In the genomic region with DNA sequence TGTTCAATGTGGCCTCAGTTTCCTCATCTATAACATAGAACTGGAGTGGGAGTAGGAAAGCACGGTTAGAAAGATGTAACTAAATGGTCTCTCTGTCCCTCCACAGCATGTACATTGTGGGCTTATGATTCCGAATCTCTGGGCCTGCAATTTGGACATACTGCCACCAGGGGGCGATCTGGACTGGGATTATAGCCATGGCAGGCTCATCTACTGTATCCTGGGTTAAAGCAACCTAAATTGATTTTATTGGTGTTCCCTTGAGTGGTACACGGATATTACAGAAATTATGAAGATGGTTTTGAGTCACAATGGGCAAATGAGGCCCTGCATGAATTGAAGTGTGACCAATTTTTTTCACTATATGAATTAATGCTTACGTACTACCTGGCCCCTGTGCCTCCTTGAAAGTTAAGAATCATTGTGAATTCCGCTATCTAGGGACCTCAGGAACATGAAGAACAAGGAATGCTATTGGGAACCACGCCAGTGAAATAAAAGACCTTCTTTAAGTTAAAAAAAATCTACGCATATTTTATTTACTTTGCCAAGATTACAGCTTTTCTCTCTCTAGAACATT, we compare ENCODE assay signal across 8 cellular contexts. TPM values are rescaled to one million over a fixed set of nuclear protein-coding genes. Genes with fewer than 3 reads are reported as not detected.
DNase-seq lines count a peak whose midpoint lies in the region; ATAC-seq and TF ChIP-seq lines count a peak whose summit lies in the region.

No MANE protein-coding gene starts in this region.

- peaks cover 0 to 50% (median 15%) of the 10 kb centered on the region in 3 donors for H3K27me3 ChIP-seq in psoas muscle (ENCODE audit: insufficient read depth in 3 of 3, low read length in 2 of 3)

- DNase-seq in GM10266 (ENCODE audit: extremely low spot score), result no peak
- DNase-seq in NCI-H526 treated with DMSO at 0.1 percent for 48 hours (lab: John Stamatoyannopoulos, UW), result peak; percentile 0
- no peak for DNase-seq in psoas muscle
- no peak for DNase-seq in SK-N-DZ (ENCODE audit: low spot score)
- DNase-seq in NCI-H748 treated with DMSO at 0.1 percent for 48 hours (lab: John Stamatoyannopoulos, UW), result no peak

- peaks cover 29% of the 10 kb centered on the region for H3K27me3 Mint-ChIP-seq in brain

- H3K27ac Mint-ChIP-seq in brain, result no peak overlapping the region

- peaks cover 9 to 17% (median 12%) of the 10 kb centered on the region in 5 experiments for H3K9me3 Mint-ChIP-seq in brain

- WGBS in psoas muscle, 3 donors, result 52 to 55% (median 54%) methylated on average over 8 of the region's 8 CpGs

- H3K27ac ChIP-seq in psoas muscle, result no peak overlapping the region

- no peaks in the 10 kb centered on the region for H3K4me1 ChIP-seq in psoas muscle

- no peak for ATAC-seq in psoas muscle
- no peak for ATAC-seq in HG02981 (IDR thresholded peaks at IDR 0.05; ENCODE audit: unreplicated experiment)
- ATAC-seq in HG03280 (IDR thresholded peaks at IDR 0.05; ENCODE audit: unreplicated experiment), result no peak

- TF ChIP-seq CTCF in GM10266 (IDR thresholded peaks at IDR 0.05; ENCODE audit: control insufficient read depth, insufficient read depth, low read depth, missing control alignments) (peak; percentile 51), brain (conservative IDR thresholded peaks at IDR 0.05) (peak; percentile 43 to 66), psoas muscle (IDR thresholded peaks at IDR 0.05) (peak; percentile 55)

- H3K4me1 Mint-ChIP-seq in brain, result peaks cover 2% of the 10 kb centered on the region

- H3K36me3 ChIP-seq in psoas muscle (ENCODE audit: insufficient read depth in 1 of 2, low read depth in 1 of 2), result no peaks in the 10 kb centered on the region

- intact Hi-C loops in psoas muscle (cut with DNase I), result no loop called here

- H3K4me3 ChIP-seq in psoas muscle, result no peak overlapping the region

- H3K9me3 ChIP-seq in psoas muscle, result peaks cover 14% of the 10 kb centered on the region

- H3K4me3 Mint-ChIP-seq in brain, result no peak overlapping the region

- no peaks in the 10 kb centered on the region for H3K36me3 Mint-ChIP-seq in brain

RNA-seq across cellular contexts. Expression of gene TST, which starts 32.9 kb away (rescaled TPM):
- polyA plus RNA-seq in brain (ENCODE audit: insufficient read depth, low read depth, low replicate concordance), result 36.3 TPM
- 10 to 100 TPM; 18.4 to 46.9 (median 33.1) TPM for total RNA-seq in psoas muscle
- polyA plus RNA-seq in psoas muscle, result 10 to 100 TPM; 18.6 to 35.6 (median 24.1) TPM
- 31.8 and 33.6 TPM in 2 replicates for polyA plus RNA-seq in SK-N-DZ (2014; cell fraction: cytosol; rRNA removed)
- polyA plus RNA-seq in SK-N-DZ (2014; cell fraction: nucleus; rRNA removed), result 18.0 and 22.7 TPM in 2 replicates

RNA-seq across cellular contexts. Expression of gene MPST, which starts 33.2 kb away (rescaled TPM):
- polyA plus RNA-seq in brain (ENCODE audit: insufficient read depth, low read depth, low replicate concordance) (65.7 TPM), psoas muscle (10 to 100 TPM; 42.1 to 83.6 (median 67.2) TPM)
- 10 to 100 TPM; 31.5 to 58.0 (median 41.7) TPM for total RNA-seq in psoas muscle
- 391 and 411 TPM in 2 replicates for polyA plus RNA-seq in SK-N-DZ (2014; cell fraction: cytosol; rRNA removed)
- 297 and 335 TPM in 2 replicates for polyA plus RNA-seq in SK-N-DZ (2014; cell fraction: nucleus; rRNA removed)
